13 cellular contexts compared by ENCODE assay signal in genomic region chr7:44223362-44224114, GRCh38. TPM values are rescaled to one million over a fixed set of nuclear protein-coding genes. Genes with fewer than 3 reads are reported as not detected.
DNase-seq lines count a peak whose midpoint lies in the region; ATAC-seq and TF ChIP-seq lines count a peak whose summit lies in the region.
"Had no signal": no experiment of that assay in that cellular context is flagged by ENCODE, and none has a peak within 500 bp of the region (broad histone marks: within the 10 kb centered on the region; RNA-seq: fewer than 3 reads in every experiment).

No MANE protein-coding gene starts in this region.

- no TSS peak for BruUV-seq in A673 (replicated peaks; lab: Mats Ljungman, UMichigan)

- H3K4me1 Mint-ChIP-seq in IgD-negative memory B cell, result no peaks in the 10 kb centered on the region
- H3K4me1 Mint-ChIP-seq in endodermal cell, result peaks cover 4% of the 10 kb centered on the region
- H3K4me1 Mint-ChIP-seq in activated naive CD8-positive, alpha-beta T cell treated with anti-CD3 and anti-CD28 coated beads for 36 hours, result no peaks in the 10 kb centered on the region

- H3K9me3 ChIP-seq in A673 (ENCODE audit: low read depth, low read length, poor library complexity, severe bottlenecking) (no peaks in the 10 kb centered on the region), endodermal cell (ENCODE audit: control insufficient read depth, low read length) (no peaks in the 10 kb centered on the region), gastrocnemius medialis (no peaks in the 10 kb centered on the region)
- H3K9me3 ChIP-seq: psoas muscle had no signal

- no peak overlapping the region for H3K27ac ChIP-seq in A673 (ENCODE audit: low read depth, low read length, poor library complexity, severe bottlenecking)
- H3K27ac ChIP-seq in endodermal cell (ENCODE audit: low read depth, low read length), result no peak overlapping the region
- no peak overlapping the region for H3K27ac ChIP-seq in gastrocnemius medialis
- H3K27ac ChIP-seq: psoas muscle had no signal

- H3K27me3 ChIP-seq in A673 (replicated peaks; ENCODE audit: insufficient read depth, low read depth, low read length, poor library complexity) (no peaks in the 10 kb centered on the region), endodermal cell (ENCODE audit: control insufficient read depth, insufficient read depth, low read length, poor library complexity, severe bottlenecking) (no peaks in the 10 kb centered on the region), gastrocnemius medialis (no peaks in the 10 kb centered on the region)

- in situ Hi-C loops in gastrocnemius medialis (cut with MboI; ENCODE audit: low sequenced_read_pairs in 4 of 4), result loop anchor here in 1 of 4 donors (25.0 kb wide), 1 partner anchor 264 kb away; the partner anchor contains the start of gene NUDCD3

- CTCF ChIA-PET in A673 (lab: Charles Lee), result no interaction called here

- H3K9me3 Mint-ChIP-seq in IgD-negative memory B cell, result no peaks in the 10 kb centered on the region
- no peaks in the 10 kb centered on the region for H3K9me3 Mint-ChIP-seq in endodermal cell
- no peaks in the 10 kb centered on the region for H3K9me3 Mint-ChIP-seq in activated naive CD8-positive, alpha-beta T cell treated with anti-CD3 and anti-CD28 coated beads for 36 hours
- H3K9me3 Mint-ChIP-seq: activated naive CD4-positive, alpha-beta T cell treated with anti-CD3 and anti-CD28 coated beads for 36 hours had no signal

- H3K4me3 ChIP-seq in A673 (ENCODE audit: low read depth, low read length, poor library complexity, severe bottlenecking) (no peak overlapping the region), endodermal cell (ENCODE audit: low read length) (no peak overlapping the region), gastrocnemius medialis (no peak overlapping the region)
- H3K4me3 ChIP-seq: psoas muscle had no signal

- TF ChIP-seq POLR2A in gastrocnemius medialis (IDR thresholded peaks at IDR 0.05), result no peak

- DNase-seq in A673 (ENCODE audit: low spot score) (peak; percentile 59), NCI-H510A treated with DMSO at 0.1 percent for 48 hours (lab: John Stamatoyannopoulos, UW) (peak; percentile 87), endodermal cell (peak; percentile 70), epidermal melanocyte (ENCODE audit: insufficient read length, low spot score) (no peak), gastrocnemius medialis (no peak)
- no peak for DNase-seq in activated naive CD8-positive, alpha-beta T cell treated with anti-CD3 and anti-CD28 coated beads for 36 hours
- DNase-seq: activated naive CD4-positive, alpha-beta T cell treated with anti-CD3 and anti-CD28 coated beads for 36 hours had no signal

- no peaks in the 10 kb centered on the region for H3K36me3 ChIP-seq in A673 (ENCODE audit: insufficient read depth, low read length, poor library complexity, severe bottlenecking)
- H3K36me3 ChIP-seq in endodermal cell (ENCODE audit: control insufficient read depth, insufficient read depth, low read length), result no peaks in the 10 kb centered on the region
- no peaks in the 10 kb centered on the region for H3K36me3 ChIP-seq in gastrocnemius medialis

- intact Hi-C loops in A673 (cut with micrococcal nuclease; ENCODE audit: unreplicated experiment) (no loop called here), gastrocnemius medialis (cut with DNase I; ENCODE audit: low total_unique reads) (no loop called here)

- no peak for TF ChIP-seq CTCF in A673 (conservative IDR thresholded peaks at IDR 0.05; ENCODE audit: low read depth, low read length)
- TF ChIP-seq CTCF in endodermal cell (conservative IDR thresholded peaks at IDR 0.05), result no peak
- no peak for TF ChIP-seq CTCF in gastrocnemius medialis (IDR thresholded peaks at IDR 0.05 in 4 of 5, conservative IDR thresholded peaks at IDR 0.05 in 1 of 5)

- H3K27me3 Mint-ChIP-seq in IgD-negative memory B cell (peaks cover 10% of the 10 kb centered on the region), endodermal cell (ENCODE audit: insufficient read depth) (peaks cover 2% of the 10 kb centered on the region)
- H3K27me3 Mint-ChIP-seq in activated naive CD8-positive, alpha-beta T cell treated with anti-CD3 and anti-CD28 coated beads for 36 hours, result peaks cover 5% of the 10 kb centered on the region

- H3K36me3 Mint-ChIP-seq in IgD-negative memory B cell (no peaks in the 10 kb centered on the region), endodermal cell (ENCODE audit: low read depth) (no peaks in the 10 kb centered on the region)
- H3K36me3 Mint-ChIP-seq in activated naive CD8-positive, alpha-beta T cell treated with anti-CD3 and anti-CD28 coated beads for 36 hours, result no peaks in the 10 kb centered on the region

- 65 to 71% methylated on average over 5 to 6 of the region's 6 CpGs for WGBS in endodermal cell (ENCODE audit: insufficient coverage in 1 of 2, insufficient read length in 1 of 2), 2 experiments

- no peak overlapping the region for H3K9ac ChIP-seq in endodermal cell (ENCODE audit: extremely low read depth, low read length, poor library complexity, severe bottlenecking)

- H3K4me1 ChIP-seq in A673 (ENCODE audit: insufficient read depth, low read length, poor library complexity, severe bottlenecking) (peaks cover 5% of the 10 kb centered on the region), endodermal cell (ENCODE audit: control insufficient read depth, insufficient read depth, low read length) (no peaks in the 10 kb centered on the region), gastrocnemius medialis (peaks cover 9 to 21% of the 10 kb centered on the region in 2 donors)

- H3K4me3 Mint-ChIP-seq in IgD-negative memory B cell (no peak overlapping the region), endodermal cell (no peak overlapping the region)
- no peak overlapping the region for H3K4me3 Mint-ChIP-seq in activated naive CD8-positive, alpha-beta T cell treated with anti-CD3 and anti-CD28 coated beads for 36 hours
- H3K4me3 Mint-ChIP-seq: activated naive CD4-positive, alpha-beta T cell treated with anti-CD3 and anti-CD28 coated beads for 36 hours had no signal

- ATAC-seq in gastrocnemius medialis (no peak), HG03354 (IDR thresholded peaks at IDR 0.05; ENCODE audit: poor library complexity, severe bottlenecking, unreplicated experiment) (no peak)
- ATAC-seq: psoas muscle had no signal

- H3K27ac Mint-ChIP-seq in IgD-negative memory B cell (peak overlapping the region in 2 of 3 donors; percentile 1 to 10), endodermal cell (no peak overlapping the region)
- H3K27ac Mint-ChIP-seq in activated naive CD8-positive, alpha-beta T cell treated with anti-CD3 and anti-CD28 coated beads for 36 hours, result no peak overlapping the region
- H3K27ac Mint-ChIP-seq: activated naive CD4-positive, alpha-beta T cell treated with anti-CD3 and anti-CD28 coated beads for 36 hours had no signal

- POLR2A ChIA-PET in A673 (lab: Charles Lee; ENCODE audit: low non-redundant PET), result no interaction called here

RNA-seq across cellular contexts. Expression of gene YKT6, which starts 22.8 kb away (rescaled TPM):
- total RNA-seq in A673 (2021), result 126 and 140 TPM in 2 replicates
- polyA plus RNA-seq in IgD-negative memory B cell, result 46.3 TPM
- 100 to 1,000 TPM in 1 of 2 donors, 10 to 100 TPM in 1; 96.2 to 101 TPM for total RNA-seq in endodermal cell
- 93.6 TPM for polyA plus RNA-seq in endodermal cell (2013, experiment 1 of 2)
- polyA plus RNA-seq in endodermal cell (2013, experiment 2 of 2), result 85.7 TPM
- total RNA-seq in gastrocnemius medialis, result 10 to 100 TPM; 37.9 to 79.5 (median 72.5) TPM
- total RNA-seq in activated naive CD8-positive, alpha-beta T cell treated with anti-CD3 and anti-CD28 coated beads for 36 hours, result 10 to 100 TPM; 74.9 to 75.9 TPM

RNA-seq across cellular contexts. Expression of gene GCK, which starts 34.3 kb away (rescaled TPM):
- total RNA-seq in A673 (2021) (not detected in 2 replicates), endodermal cell (under 1 TPM; 0.29 to 0.48 TPM), gastrocnemius medialis (under 1 TPM in 1 of 4 donors, not detected in 3; 0.33 TPM)
- 0.68 TPM for polyA plus RNA-seq in IgD-negative memory B cell
- polyA plus RNA-seq in endodermal cell (2013, experiment 1 of 2), result 5.4 TPM
- polyA plus RNA-seq in endodermal cell (2013, experiment 2 of 2), result 5.5 TPM
- 1 to 10 TPM; 2.5 to 3.7 TPM for total RNA-seq in activated naive CD8-positive, alpha-beta T cell treated with anti-CD3 and anti-CD28 coated beads for 36 hours
- total RNA-seq: M059J, psoas muscle, SK-MEL-5 had no signal
- polyA plus RNA-seq: keratinocyte had no signal

Comparison
In these comparisons a context has a peak if more than half of its experiments do, and no peak if none do; other contexts are left out.
1. DNase-seq: peak in A673 (single experiment), NCI-H510A treated with DMSO at 0.1 percent for 48 hours (single experiment) and endodermal cell (single experiment); none in epidermal melanocyte (single experiment), gastrocnemius medialis (0 of 2) and activated naive CD8-positive, alpha-beta T cell treated with anti-CD3 and anti-CD28 coated beads for 36 hours (single experiment).
2. H3K27ac Mint-ChIP-seq: peak in IgD-negative memory B cell (2 of 3); none in endodermal cell (single experiment) and activated naive CD8-positive, alpha-beta T cell treated with anti-CD3 and anti-CD28 coated beads for 36 hours (single experiment).